Comparison of ENCODE assay signal across 8 cellular contexts in genomic region chr15:58749532-58750337, GRCh38. TPM values are rescaled to one million over a fixed set of nuclear protein-coding genes. Genes with fewer than 3 reads are reported as not detected.
DNase-seq lines count a peak whose midpoint lies in the region; ATAC-seq, FAIRE-seq and TF ChIP-seq lines count a peak whose summit lies in the region.

Gene ADAM10, minus strand, starts transcription at chr15:58749707. Its CDS starts 173 bp downstream, at chr15:58749534.

- no peaks in the 10 kb centered on the region for H3K36me3 ChIP-seq in keratinocyte (ENCODE audit: control insufficient read depth in 2 of 2, extremely low read depth in 1 of 2, insufficient read depth in 2 of 2, low read length in 2 of 2)

- no peaks in the 10 kb centered on the region for H3K9me1 ChIP-seq in keratinocyte (ENCODE audit: control insufficient read depth, extremely low read depth, insufficient read depth, low read length)

- dilution Hi-C loops in keratinocyte (cut with MboI; ENCODE audit: extremely low pct_ligation_motif_present, low sequenced_read_pairs) = no loop called here

- H4K20me1 ChIP-seq in keratinocyte (ENCODE audit: control insufficient read depth, extremely low read depth, insufficient read depth, low read length) = no peaks in the 10 kb centered on the region

- DNase-seq in AG09309 (ENCODE audit: low read depth) = peak; percentile 95
- peak; percentile 96 for DNase-seq in NCI-H446 treated with DMSO at 0.1 percent for 48 hours (lab: John Stamatoyannopoulos, UW)
- peak; percentile 99 for DNase-seq in cerebellar cortex (ENCODE audit: low spot score)
- DNase-seq in keratinocyte (ENCODE audit: low read depth, low spot score) = peak; percentile 95
- DNase-seq in stimulated activated CD4-positive, alpha-beta T cell treated with anti-CD3 and anti-CD28 coated beads, Interleukin-15, amount 100 ng/mL, for 1 hour (ENCODE audit: low read depth in 1 of 2, low spot score in 1 of 2) = peak; percentile 98

- H3K27ac ChIP-seq in keratinocyte (ENCODE audit: control insufficient read depth, insufficient read depth, low read length) = peak within 1 kb of the TSS; percentile 85

- no peaks in the 10 kb centered on the region for H3K9me3 ChIP-seq in keratinocyte (ENCODE audit: control insufficient read depth, low read depth, low read length)

- H2AFZ ChIP-seq in keratinocyte (ENCODE audit: control insufficient read depth, low read length) = peak within 1 kb of the TSS; percentile 80

- peak; percentile 59 for FAIRE-seq in keratinocyte (lab: Jason Lieb, UNC)

- H3K27me3 ChIP-seq in keratinocyte (ENCODE audit: control insufficient read depth, extremely low read depth, insufficient read depth, low read length) = no peaks in the 10 kb centered on the region

- peaks cover 46% of the 10 kb centered on the region for H3K79me2 ChIP-seq in keratinocyte (ENCODE audit: control insufficient read depth, insufficient read depth, low read length)

- H3K4me3 ChIP-seq in AG09309 (ENCODE audit: control insufficient read depth, low read depth, low read length) (peak within 1 kb of the TSS; percentile 80), keratinocyte (ENCODE audit: control insufficient read depth in 2 of 3, extremely low read depth in 1 of 3, insufficient read depth in 2 of 3, low read depth in 1 of 3, low read length in 3 of 3) (peak within 1 kb of the TSS; percentile 72 to 97 (median 76))

- ATAC-seq in GM19025 (IDR thresholded peaks at IDR 0.05; ENCODE audit: low read depth, unreplicated experiment) (peak; percentile 88), HG03342 (IDR thresholded peaks at IDR 0.05; ENCODE audit: unreplicated experiment) (peak; percentile 85)
- peak; percentile 92 to 95 for ATAC-seq in activated CD4-positive, CD25-positive, alpha-beta regulatory T cell treated with anti-CD3 and anti-CD28 coated beads, Interleukin-2, amount 50 U/mL, for 24 hours

- H3K4me1 ChIP-seq in keratinocyte (ENCODE audit: control insufficient read depth, extremely low read depth, insufficient read depth, low read length) = peaks cover 18% of the 10 kb centered on the region

- TF ChIP-seq CTCF in AG09309 (IDR thresholded peaks at IDR 0.05; ENCODE audit: control insufficient read depth, insufficient read depth, low read depth, low read length, missing control alignments) (no peak), keratinocyte (optimal IDR thresholded peaks at IDR 0.05 in 1 of 3, IDR thresholded peaks at IDR 0.05 in 1 of 3, conservative IDR thresholded peaks at IDR 0.05 in 1 of 3; ENCODE audit: extremely low read depth in 1 of 3, insufficient read depth in 2 of 3, low read length in 3 of 3) (no peak)

- peak within 1 kb of the TSS; percentile 91 for H3K9ac ChIP-seq in keratinocyte (ENCODE audit: control insufficient read depth, extremely low read depth, insufficient read depth, low read length)

- H3K4me2 ChIP-seq in keratinocyte (ENCODE audit: control insufficient read depth, extremely low read depth, insufficient read depth, low read depth, low read length) = peak within 1 kb of the TSS; percentile 95

RNA-seq across cellular contexts. Expression of gene ADAM10, which starts in this region (rescaled TPM):
- polyA plus RNA-seq in keratinocyte = 127 to 198 TPM (median 139 TPM) in 3 replicates
- 55.7 TPM for polyA plus RNA-seq in keratinocyte (2011; ENCODE audit: low read depth)
- 30.4 and 65.2 TPM in 2 replicates for polyA plus RNA-seq in keratinocyte (2011; cell fraction: cytosol; rRNA removed)
- 164 and 178 TPM in 2 replicates for polyA plus RNA-seq in keratinocyte (2011; cell fraction: nucleus; rRNA removed)
- 73.0 and 154 TPM in 2 replicates for polyA plus RNA-seq in keratinocyte (2012; ENCODE audit: low replicate concordance)
- polyA minus RNA-seq in keratinocyte = 58.4 to 258 TPM (median 125 TPM) in 3 replicates
- polyA minus RNA-seq in keratinocyte (2011; cell fraction: cytosol; rRNA and poly(A)+ RNA removed) = 82.5 TPM
- polyA minus RNA-seq in keratinocyte (2011; cell fraction: nucleus; rRNA and poly(A)+ RNA removed) = 204 and 420 TPM in 2 replicates

Comparison
In these comparisons a context has a peak if more than half of its experiments do, and no peak if none do; other contexts are left out.
1. Peak in every context shown above with its lines: DNase-seq, ATAC-seq, H3K4me3 ChIP-seq and H3K27ac ChIP-seq.